In genomic region chr17:76995352-76996105, GRCh38 we compare ENCODE assay signal across 12 cellular contexts.
DNase-seq lines count a peak whose midpoint lies in the region; ATAC-seq and TF ChIP-seq lines count a peak whose summit lies in the region.
"Had no signal": no experiment of that assay in that cellular context is flagged by ENCODE, and none has a peak within 500 bp of the region (broad histone marks: within the 10 kb centered on the region; RNA-seq: fewer than 3 reads in every experiment).

No MANE protein-coding gene starts in this region.

- H3K27ac Mint-ChIP-seq in activated CD4-positive, alpha-beta T cell treated with anti-CD3 and anti-CD28 coated beads, Interleukin-2, amount 10 ng/mL, durations not matched to agents 7 days and 5 days: peak overlapping the region; percentile 95
- H3K27ac Mint-ChIP-seq in activated CD4-positive, alpha-beta T cell treated with anti-CD3 and anti-CD28 coated beads for 36 hours: no peak overlapping the region
- peak overlapping the region; percentile 27 to 29 for H3K27ac Mint-ChIP-seq in natural killer cell
- H3K27ac Mint-ChIP-seq: memory B cell had no signal

- POLR2A ChIA-PET in activated CD4-positive, alpha-beta T cell treated with anti-CD3 and anti-CD28 coated beads, Interleukin-2, amount 10 ng/mL, durations not matched to agents 7 days and 5 days (lab: Charles Lee): no interaction called here
- POLR2A ChIA-PET in activated CD4-positive, alpha-beta T cell treated with anti-CD3 and anti-CD28 coated beads for 36 hours (lab: Charles Lee): interaction anchor here (0.5 to 0.7 kb wide), 2 partner anchors 111 to 1222 kb away, joined by 3 to 6 read pairs; no protein-coding TSS in a partner anchor

- CTCF ChIA-PET in activated CD4-positive, alpha-beta T cell treated with anti-CD3 and anti-CD28 coated beads, Interleukin-2, amount 10 ng/mL, durations not matched to agents 7 days and 5 days (lab: Charles Lee): interaction anchor here (0.7 to 1.8 kb wide), 2 partner anchors 9 to 18 kb away, joined by 3 to 4 read pairs; no protein-coding TSS in a partner anchor
- CTCF ChIA-PET in activated CD4-positive, alpha-beta T cell treated with anti-CD3 and anti-CD28 coated beads for 36 hours (lab: Charles Lee): interaction anchor here (0.9 to 1.7 kb wide), 3 partner anchors 14 to 61 kb away, joined by 3 to 8 read pairs (median 6); no protein-coding TSS in a partner anchor

- no peaks in the 10 kb centered on the region for H3K9me3 Mint-ChIP-seq in activated CD4-positive, alpha-beta T cell treated with anti-CD3 and anti-CD28 coated beads, Interleukin-2, amount 10 ng/mL, durations not matched to agents 7 days and 5 days
- no peaks in the 10 kb centered on the region for H3K9me3 Mint-ChIP-seq in activated CD4-positive, alpha-beta T cell treated with anti-CD3 and anti-CD28 coated beads for 36 hours (ENCODE audit: low read depth)
- no peaks in the 10 kb centered on the region for H3K9me3 Mint-ChIP-seq in natural killer cell
- H3K9me3 Mint-ChIP-seq: activated T-helper 17 cell treated with anti-CD3 and anti-CD28 coated beads, Interleukin-2, amount 50 U/mL, for 72 hours; memory B cell had no signal

- DNase-seq in activated CD4-positive, alpha-beta T cell treated with anti-CD3 and anti-CD28 coated beads, Interleukin-2, amount 10 ng/mL, durations not matched to agents 7 days and 5 days: no peak
- no peak for DNase-seq in activated CD4-positive, alpha-beta T cell treated with anti-CD3 and anti-CD28 coated beads for 36 hours
- DNase-seq in NAMALWA (ENCODE audit: low spot score): peak; percentile 51
- DNase-seq in SHP77 treated with DMSO at 0.1 percent for 48 hours (lab: John Stamatoyannopoulos, UW): peak; percentile 94
- DNase-seq in natural killer cell: no peak
- DNase-seq in AML-193 (lab: John Stamatoyannopoulos, UW): no peak
- DNase-seq: DMS53 had no signal

- H3K4me3 Mint-ChIP-seq in activated CD4-positive, alpha-beta T cell treated with anti-CD3 and anti-CD28 coated beads, Interleukin-2, amount 10 ng/mL, durations not matched to agents 7 days and 5 days: peak overlapping the region; percentile 2
- no peak overlapping the region for H3K4me3 Mint-ChIP-seq in activated CD4-positive, alpha-beta T cell treated with anti-CD3 and anti-CD28 coated beads for 36 hours
- H3K4me3 Mint-ChIP-seq in natural killer cell: no peak overlapping the region
- H3K4me3 Mint-ChIP-seq: activated T-helper 17 cell treated with anti-CD3 and anti-CD28 coated beads, Interleukin-2, amount 50 U/mL, for 72 hours; memory B cell had no signal

- no peak for TF ChIP-seq CTCF in natural killer cell (IDR thresholded peaks at IDR 0.05)

- H3K4me1 Mint-ChIP-seq in activated CD4-positive, alpha-beta T cell treated with anti-CD3 and anti-CD28 coated beads, Interleukin-2, amount 10 ng/mL, durations not matched to agents 7 days and 5 days: peaks cover 57% of the 10 kb centered on the region
- H3K4me1 Mint-ChIP-seq in activated CD4-positive, alpha-beta T cell treated with anti-CD3 and anti-CD28 coated beads for 36 hours: peaks cover 48% of the 10 kb centered on the region
- H3K4me1 Mint-ChIP-seq in natural killer cell: peaks cover 14 to 28% of the 10 kb centered on the region in 2 donors

- H3K36me3 Mint-ChIP-seq in activated CD4-positive, alpha-beta T cell treated with anti-CD3 and anti-CD28 coated beads, Interleukin-2, amount 10 ng/mL, durations not matched to agents 7 days and 5 days (ENCODE audit: low read depth): no peaks in the 10 kb centered on the region
- no peaks in the 10 kb centered on the region for H3K36me3 Mint-ChIP-seq in activated CD4-positive, alpha-beta T cell treated with anti-CD3 and anti-CD28 coated beads for 36 hours (ENCODE audit: low read depth)
- no peaks in the 10 kb centered on the region for H3K36me3 Mint-ChIP-seq in natural killer cell
- H3K36me3 Mint-ChIP-seq: memory B cell had no signal

- no peak for ATAC-seq in activated CD4-positive, alpha-beta T cell treated with anti-CD3 and anti-CD28 coated beads for 36 hours
- ATAC-seq in natural killer cell (no peak), HG03280 (IDR thresholded peaks at IDR 0.05; ENCODE audit: unreplicated experiment) (no peak), HG03565 (IDR thresholded peaks at IDR 0.05; ENCODE audit: unreplicated experiment) (no peak)
- ATAC-seq: activated T-helper 17 cell treated with anti-CD3 and anti-CD28 coated beads, Interleukin-2, amount 50 U/mL, for 72 hours; SK-N-SH treated with all-trans-retinoic acid at 6 μM for 48 hours had no signal

- intact Hi-C loops in activated CD4-positive, alpha-beta T cell treated with anti-CD3 and anti-CD28 coated beads for 36 hours (cut with DNase I, micrococcal nuclease): loop anchor here in 1 of 2 experiments (2.0 kb wide), 1 partner anchor 27 kb away; no protein-coding TSS in a partner anchor
- intact Hi-C loops in natural killer cell (cut with micrococcal nuclease): no loop called here

- H3K27me3 Mint-ChIP-seq in activated CD4-positive, alpha-beta T cell treated with anti-CD3 and anti-CD28 coated beads, Interleukin-2, amount 10 ng/mL, durations not matched to agents 7 days and 5 days: no peaks in the 10 kb centered on the region
- H3K27me3 Mint-ChIP-seq in activated CD4-positive, alpha-beta T cell treated with anti-CD3 and anti-CD28 coated beads for 36 hours: no peaks in the 10 kb centered on the region
- H3K27me3 Mint-ChIP-seq in natural killer cell (ENCODE audit: low read depth in 2 of 2): no peaks in the 10 kb centered on the region
- H3K27me3 Mint-ChIP-seq: activated T-helper 17 cell treated with anti-CD3 and anti-CD28 coated beads, Interleukin-2, amount 50 U/mL, for 72 hours had no signal

Comparison
In these comparisons a context has a peak if more than half of its experiments do, and no peak if none do; other contexts are left out.
1. DNase-seq: peak in NAMALWA (single experiment) and SHP77 treated with DMSO at 0.1 percent for 48 hours (single experiment); none in activated CD4-positive, alpha-beta T cell treated with anti-CD3 and anti-CD28 coated beads, Interleukin-2, amount 10 ng/mL, durations not matched to agents 7 days and 5 days (single experiment), activated CD4-positive, alpha-beta T cell treated with anti-CD3 and anti-CD28 coated beads for 36 hours (single experiment), natural killer cell (single experiment) and AML-193 (0 of 2).